1 cellular context compared by ENCODE assay signal in genomic region chr21:41164981-41165650, GRCh38.
TF ChIP-seq lines count a peak whose summit lies in the region.

No MANE protein-coding gene starts in this region.

TF ChIP-seq in HepG2, 621 proteins besides CTCF, POLR2A, EP300 and RAD21 (continued from another document):
- TF ChIP-seq RFX1 (IDR thresholded peaks at IDR 0.05) (no peak), POLR2AphosphoS5 (IDR thresholded peaks at IDR 0.05; ENCODE audit: low read depth, low read length) (no peak), ZNF468 (CRISPR knock-in tag; IDR thresholded peaks at IDR 0.05) (no peak), HNRNPUL1 (IDR thresholded peaks at IDR 0.05; ENCODE audit: low read depth, low read length) (no peak), FOXO4 (CRISPR knock-in tag; conservative IDR thresholded peaks at IDR 0.05) (no peak), ZNF724P (CRISPR knock-in tag; IDR thresholded peaks at IDR 0.05; ENCODE audit: borderline replicate concordance) (no peak), CHD2 (IDR thresholded peaks at IDR 0.05; ENCODE audit: low read depth, low read length) (no peak), ZNF326 (CRISPR knock-in tag; IDR thresholded peaks at IDR 0.05; ENCODE audit: borderline replicate concordance) (no peak), TFAP4 (IDR thresholded peaks at IDR 0.05; ENCODE audit: borderline replicate concordance, low read depth) (no peak), CREB3 (CRISPR knock-in tag; IDR thresholded peaks at IDR 0.05) (no peak), ZNF225 (CRISPR knock-in tag; IDR thresholded peaks at IDR 0.05) (no peak), ZNF432 (CRISPR knock-in tag; IDR thresholded peaks at IDR 0.05; ENCODE audit: borderline replicate concordance) (no peak), BORCS8-MEF2B (CRISPR knock-in tag; IDR thresholded peaks at IDR 0.05) (no peak), ZNF350 (CRISPR knock-in tag; IDR thresholded peaks at IDR 0.05; ENCODE audit: borderline replicate concordance, low read depth) (no peak), ZFP90 (CRISPR knock-in tag; IDR thresholded peaks at IDR 0.05; ENCODE audit: borderline replicate concordance) (no peak), HOXA5 (CRISPR knock-in tag; IDR thresholded peaks at IDR 0.05) (no peak), ZBTB42 (CRISPR knock-in tag; IDR thresholded peaks at IDR 0.05) (no peak)
